In genomic region chr1:49026230-49026811, GRCh38 we compare ENCODE assay signal across 23 cellular contexts.
"Had no signal": no experiment of that assay in that cellular context is flagged by ENCODE, and none has a peak within 500 bp of the region (broad histone marks: within the 10 kb centered on the region; RNA-seq: fewer than 3 reads in every experiment).

No MANE protein-coding gene starts in this region.

- H2AFZ ChIP-seq: neural progenitor cell had no signal

- H3K27ac ChIP-seq: coronary artery, foreskin keratinocyte, neural progenitor cell, ovary, testis, tibial nerve, upper lobe of right lung had no signal

- H3K27me3 ChIP-seq: foreskin keratinocyte, neural progenitor cell, ovary, testis, tibial nerve, upper lobe of right lung had no signal

- DNase-seq: effector CD4-positive, alpha-beta T cell; endodermal cell; erythroblast; foreskin keratinocyte; immature natural killer cell; kidney; left cardiac atrium; left ventricle myocardium superior; mesenchymal stem cell; midbrain; nucleus accumbens; ovary; right cardiac atrium; stimulated activated CD4-positive, alpha-beta T cell treated with anti-CD3 and anti-CD28 coated beads, Interleukin-1b, Interleukin-23, amount 100 ng/mL, for 48 hours; stimulated activated CD4-positive, alpha-beta T cell treated with anti-CD3 and anti-CD28 coated beads, Interleukin-4, amount 100 ng/mL, for 4 hours; stimulated activated naive B cell treated with anti-CD40 and anti-IgM and Interleukin-4, amounts not matched to agents 10 μg/mL and 1 μg/mL and 100 μg/mL, for 72 hours; stimulated activated naive CD8-positive, alpha-beta T cell treated with anti-CD3 and anti-CD28 coated beads, Interleukin-15, amount 100 ng/mL, for 72 hours; testis; upper lobe of right lung had no signal

- H3K9me3 ChIP-seq: ovary, testis, upper lobe of right lung had no signal

- H3K9ac ChIP-seq: neural progenitor cell had no signal

- H3K4me3 ChIP-seq: coronary artery, lung, neural progenitor cell, ovary, testis, tibial nerve, upper lobe of right lung had no signal

- H3K4me2 ChIP-seq: neural progenitor cell had no signal

- H3K4me1 ChIP-seq: foreskin keratinocyte, neural progenitor cell, testis, tibial nerve, upper lobe of right lung had no signal

- H3K36me3 ChIP-seq: neural progenitor cell, ovary, tibial nerve, upper lobe of right lung had no signal
